In genomic region chr16:11361751-11362742, GRCh38 we compare ENCODE assay signal across 8 cellular contexts. TPM values are rescaled to one million over a fixed set of nuclear protein-coding genes. Genes with fewer than 3 reads are reported as not detected.
DNase-seq lines count a peak whose midpoint lies in the region; ATAC-seq and TF ChIP-seq lines count a peak whose summit lies in the region.

No MANE protein-coding gene starts in this region.

- no peaks in the 10 kb centered on the region for H3K27me3 ChIP-seq in A673 (replicated peaks; ENCODE audit: insufficient read depth, low read depth, low read length, poor library complexity)

- H3K4me3 ChIP-seq in A673 (ENCODE audit: low read depth, low read length, poor library complexity, severe bottlenecking) (no peak overlapping the region), NB4 (ENCODE audit: low read depth, low read length) (no peak overlapping the region)

- DNase-seq in A673 (ENCODE audit: low spot score) (peak; percentile 73), NB4 (ENCODE audit: low read depth) (peak; percentile 82), NCI-H2081 treated with DMSO at 0.1 percent for 48 hours (lab: John Stamatoyannopoulos, UW) (no peak), NCI-H2029 treated with DMSO at 0.1 percent for 48 hours (lab: John Stamatoyannopoulos, UW) (no peak), RKO (ENCODE audit: low spot score) (no peak)
- DNase-seq in central memory CD8-positive, alpha-beta T cell (ENCODE audit: low spot score in 2 of 2): no peak

- POLR2A ChIA-PET in A673 (lab: Charles Lee; ENCODE audit: low non-redundant PET): no interaction called here

- TF ChIP-seq CTCF in A673 (conservative IDR thresholded peaks at IDR 0.05; ENCODE audit: low read depth, low read length) (no peak), NB4 (IDR thresholded peaks at IDR 0.05; ENCODE audit: low read depth, low read length) (no peak)

- peaks cover 45% of the 10 kb centered on the region for H3K4me1 ChIP-seq in A673 (ENCODE audit: insufficient read depth, low read length, poor library complexity, severe bottlenecking)

- peak overlapping the region; percentile 78 for H3K27ac ChIP-seq in A673 (ENCODE audit: low read depth, low read length, poor library complexity, severe bottlenecking)

- H3K27me3 Mint-ChIP-seq in central memory CD8-positive, alpha-beta T cell: peaks cover 59% of the 10 kb centered on the region

- TF ChIP-seq POLR2A in NB4 (IDR thresholded peaks at IDR 0.05; ENCODE audit: extremely low read depth, insufficient read length): no peak

- CTCF ChIA-PET in A673 (lab: Charles Lee): no interaction called here

- intact Hi-C loops in A673 (cut with micrococcal nuclease; ENCODE audit: unreplicated experiment): no loop called here

- BruUV-seq in A673 (replicated peaks; lab: Mats Ljungman, UMichigan): no TSS peak

- H3K4me1 Mint-ChIP-seq in central memory CD8-positive, alpha-beta T cell: peaks cover 28% of the 10 kb centered on the region

- no peak overlapping the region for H3K27ac Mint-ChIP-seq in central memory CD8-positive, alpha-beta T cell (ENCODE audit: low read depth)

- peak overlapping the region; percentile 72 for H3K4me3 Mint-ChIP-seq in central memory CD8-positive, alpha-beta T cell

- ATAC-seq in GM19455 (IDR thresholded peaks at IDR 0.05; ENCODE audit: unreplicated experiment) (peak; percentile 49), HG03045 (IDR thresholded peaks at IDR 0.05; ENCODE audit: unreplicated experiment) (no peak)
- ATAC-seq in central memory CD8-positive, alpha-beta T cell (replicated peaks; ENCODE audit: extremely low read depth, poor library complexity, severe bottlenecking): peak; percentile 84

- H3K9me3 ChIP-seq in A673 (ENCODE audit: low read depth, low read length, poor library complexity, severe bottlenecking): no peaks in the 10 kb centered on the region

- no peaks in the 10 kb centered on the region for H3K36me3 ChIP-seq in A673 (ENCODE audit: insufficient read depth, low read length, poor library complexity, severe bottlenecking)

- H3K36me3 Mint-ChIP-seq in central memory CD8-positive, alpha-beta T cell (ENCODE audit: insufficient read depth): no peaks in the 10 kb centered on the region

- H3K9me3 Mint-ChIP-seq in central memory CD8-positive, alpha-beta T cell: no peaks in the 10 kb centered on the region

RNA-seq across cellular contexts. Expression of gene RMI2, which starts 16.8 kb away (rescaled TPM):
- total RNA-seq in A673 (2021): 28.5 and 38.4 TPM in 2 replicates

Comparison
In these comparisons a context has a peak if more than half of its experiments do, and no peak if none do; other contexts are left out.
1. DNase-seq: peak in A673 (single experiment) and NB4 (single experiment); none in central memory CD8-positive, alpha-beta T cell (0 of 2), NCI-H2081 treated with DMSO at 0.1 percent for 48 hours (single experiment), NCI-H2029 treated with DMSO at 0.1 percent for 48 hours (single experiment) and RKO (single experiment).